ENCODE assay signal across 10 cellular contexts in genomic region chr11:11179239-11179638, GRCh38.
DNase-seq lines count a peak whose midpoint lies in the region; FAIRE-seq and TF ChIP-seq lines count a peak whose summit lies in the region.
"Had no signal": no experiment of that assay in that cellular context is flagged by ENCODE, and none has a peak within 500 bp of the region (broad histone marks: within the 10 kb centered on the region; RNA-seq: fewer than 3 reads in every experiment).

No MANE protein-coding gene starts in this region.

- no peak for TF ChIP-seq POLR2A in tibial nerve (IDR thresholded peaks at IDR 0.05)

- peak; percentile 17 to 72 for TF ChIP-seq EP300 in tibial nerve (IDR thresholded peaks at IDR 0.05)

- H3K4me3 ChIP-seq in brain microvascular endothelial cell (ENCODE audit: low read depth, low read length), result no peak overlapping the region
- no peak overlapping the region for H3K4me3 ChIP-seq in kidney epithelial cell (ENCODE audit: low read depth, low read length)
- no peak overlapping the region for H3K4me3 ChIP-seq in tibial nerve

- TF ChIP-seq CTCF in brain microvascular endothelial cell (IDR thresholded peaks at IDR 0.05; ENCODE audit: low read depth, low read length, missing control alignments) (no peak), kidney epithelial cell (IDR thresholded peaks at IDR 0.05; ENCODE audit: insufficient read depth, low read length, poor library complexity, severe bottlenecking) (no peak), tibial nerve (IDR thresholded peaks at IDR 0.05) (no peak)

- H3K27ac ChIP-seq in brain microvascular endothelial cell, result peak overlapping the region; percentile 9
- H3K27ac ChIP-seq in tibial nerve, result peak overlapping the region in 3 of 4 donors; percentile 35 to 82 (median 65)

- no peaks in the 10 kb centered on the region for H3K36me3 ChIP-seq in brain microvascular endothelial cell (replicated peaks)
- H3K36me3 ChIP-seq in kidney epithelial cell (ENCODE audit: control insufficient read depth, insufficient read depth, low read length), result no peaks in the 10 kb centered on the region
- no peaks in the 10 kb centered on the region for H3K36me3 ChIP-seq in tibial nerve

- H3K9me3 ChIP-seq in tibial nerve, result no peaks in the 10 kb centered on the region

- FAIRE-seq in HTR-8/SVneo (lab: Jason Lieb, UNC), result no peak

- no peaks in the 10 kb centered on the region for H3K27me3 ChIP-seq in brain microvascular endothelial cell (replicated peaks)
- H3K27me3 ChIP-seq in kidney epithelial cell (ENCODE audit: control insufficient read depth, insufficient read depth, low read length), result peaks cover 3% of the 10 kb centered on the region
- no peaks in the 10 kb centered on the region for H3K27me3 ChIP-seq in tibial nerve

- in situ Hi-C loops in brain microvascular endothelial cell (cut with HindIII; ENCODE audit: low pct_ligation_motif_present, low sequenced_read_pairs), result no loop called here

- peaks cover 0 to 18% (median 2%) of the 10 kb centered on the region in 4 donors for H3K4me1 ChIP-seq in tibial nerve

- DNase-seq in HTR-8/SVneo (ENCODE audit: insufficient read length, low spot score) (peak; percentile 74), brain microvascular endothelial cell (peak; percentile 85), kidney epithelial cell (ENCODE audit: low read depth) (peak; percentile 75), tibial nerve (ENCODE audit: low spot score in 2 of 2) (no peak), GM19238 (ENCODE audit: insufficient read length, low spot score) (no peak), NAMALWA (ENCODE audit: low spot score) (no peak)
- DNase-seq in stimulated activated CD4-positive, alpha-beta T cell treated with anti-CD3 and anti-CD28 coated beads, Interleukin-1b, Interleukin-23, amount 100 ng/mL, for 48 hours, result no peak
- DNase-seq: activated naive CD4-positive, alpha-beta T cell treated with anti-CD3 and anti-CD28 coated beads for 36 hours; NCI-H2029 treated with DMSO at 0.1 percent for 48 hours; stimulated activated CD4-positive, alpha-beta T cell treated with anti-CD3 and anti-CD28 coated beads, Interleukin-15, amount 100 ng/mL, for 24 hours had no signal

Comparison
In these comparisons a context has a peak if more than half of its experiments do, and no peak if none do; other contexts are left out.
1. DNase-seq: peak in HTR-8/SVneo (single experiment), brain microvascular endothelial cell (single experiment) and kidney epithelial cell (single experiment); none in tibial nerve (0 of 2), GM19238 (single experiment), NAMALWA (single experiment) and stimulated activated CD4-positive, alpha-beta T cell treated with anti-CD3 and anti-CD28 coated beads, Interleukin-1b, Interleukin-23, amount 100 ng/mL, for 48 hours (single experiment).